Comparison of ENCODE assay signal across 1 cellular context in genomic region chr17:56960596-56961538, GRCh38.
TF ChIP-seq lines count a peak whose summit lies in the region.

Gene COIL, minus strand, starts transcription at chr17:56961050. Its CDS starts 31 bp downstream, at chr17:56961019.

TF ChIP-seq in HepG2, 621 proteins besides CTCF, POLR2A, EP300 and RAD21 (continued from another document and continues in another):
- TF ChIP-seq NBN (conservative IDR thresholded peaks at IDR 0.05) (no peak), ZGPAT (CRISPR knock-in tag; IDR thresholded peaks at IDR 0.05) (peak; percentile 93), TEAD3 (CRISPR knock-in tag; optimal IDR thresholded peaks at IDR 0.05; ENCODE audit: borderline replicate concordance) (peak; percentile 84), ZNF101 (CRISPR knock-in tag; IDR thresholded peaks at IDR 0.05; ENCODE audit: borderline replicate concordance, low read depth) (no peak), ZMYM2 (CRISPR knock-in tag; IDR thresholded peaks at IDR 0.05) (no peak), TRIM22 (IDR thresholded peaks at IDR 0.05) (no peak), SP140L (CRISPR knock-in tag; IDR thresholded peaks at IDR 0.05; ENCODE audit: borderline replicate concordance) (no peak), ZNF549 (CRISPR knock-in tag; IDR thresholded peaks at IDR 0.05) (no peak), RFX5 (IDR thresholded peaks at IDR 0.05; ENCODE audit: low read depth, low read length) (no peak), SYNCRIP (IDR thresholded peaks at IDR 0.05; ENCODE audit: insufficient read depth, low read depth, low read length) (no peak), NFRKB (IDR thresholded peaks at IDR 0.05) (peak; percentile 73; the same call in 1 of the 2 replicates), ZFP37 (CRISPR knock-in tag; IDR thresholded peaks at IDR 0.05; ENCODE audit: borderline replicate concordance) (peak; percentile 93), MEF2D (CRISPR knock-in tag; IDR thresholded peaks at IDR 0.05) (0 out of 2 replicates have a peak, but pooled peaks have one; percentile 45), ZNF569 (CRISPR knock-in tag; IDR thresholded peaks at IDR 0.05; ENCODE audit: borderline replicate concordance) (peak; percentile 85; the same call in 1 of the 2 replicates), KLF9 (CRISPR knock-in tag; IDR thresholded peaks at IDR 0.05; ENCODE audit: low read depth) (no peak), ATF1 (CRISPR knock-in tag; IDR thresholded peaks at IDR 0.05) (no peak), PHF8 (CRISPR knock-in tag; IDR thresholded peaks at IDR 0.05) (peak; percentile 99), ZNF264 (CRISPR knock-in tag; IDR thresholded peaks at IDR 0.05) (peak; percentile 78; the same call in 1 of the 2 replicates), ZFP36 (IDR thresholded peaks at IDR 0.05; ENCODE audit: borderline replicate concordance, low read depth, low read length, partially characterized antibody) (peak; percentile 7), ZSCAN29 (CRISPR knock-in tag; conservative IDR thresholded peaks at IDR 0.05) (peak; percentile 54; the same call in 1 of the 2 replicates), HMGXB3 (CRISPR knock-in tag; IDR thresholded peaks at IDR 0.05; ENCODE audit: borderline replicate concordance) (peak; percentile 64; the same call in 1 of the 2 replicates), ZNF142 (CRISPR knock-in tag; IDR thresholded peaks at IDR 0.05) (peak; percentile 77; the same call in 1 of the 2 replicates), ZNF180 (CRISPR knock-in tag; IDR thresholded peaks at IDR 0.05; ENCODE audit: borderline replicate concordance, low read depth) (no peak), ATF3 (CRISPR knock-in tag; IDR thresholded peaks at IDR 0.05) (no peak; the same call in 1 of the 2 replicates), ZNF446 (CRISPR knock-in tag; IDR thresholded peaks at IDR 0.05) (peak; percentile 69; the same call in 1 of the 2 replicates), ZNF343 (CRISPR knock-in tag; IDR thresholded peaks at IDR 0.05) (0 out of 2 replicates have a peak, but pooled peaks have one; percentile 70), SMAD3 (CRISPR knock-in tag; IDR thresholded peaks at IDR 0.05) (peak; percentile 98), ZNF329 (CRISPR knock-in tag; IDR thresholded peaks at IDR 0.05; ENCODE audit: low read depth) (0 out of 2 replicates have a peak, but pooled peaks have one; percentile 67), SIX4 (CRISPR knock-in tag; IDR thresholded peaks at IDR 0.05) (no peak; the same call in 1 of the 2 replicates), ZBTB37 (CRISPR knock-in tag; IDR thresholded peaks at IDR 0.05) (peak; percentile 52), NFE2 (CRISPR knock-in tag; IDR thresholded peaks at IDR 0.05) (no peak), ZBTB8A (CRISPR knock-in tag; IDR thresholded peaks at IDR 0.05; ENCODE audit: borderline replicate concordance, low read depth) (no peak), ZNF260 (CRISPR knock-in tag; IDR thresholded peaks at IDR 0.05; ENCODE audit: borderline replicate concordance, low read depth) (no peak), PHB2 (IDR thresholded peaks at IDR 0.05; ENCODE audit: partially characterized antibody) (no peak), AFF4 (CRISPR knock-in tag; IDR thresholded peaks at IDR 0.05) (no peak), ZNF740 (CRISPR knock-in tag; IDR thresholded peaks at IDR 0.05) (peak; percentile 90), DZIP1 (CRISPR knock-in tag; IDR thresholded peaks at IDR 0.05) (no peak)
